Comparison of ENCODE assay signal across 8 cellular contexts in genomic region chr12:98698603-98699463, GRCh38.
A peak's percentile ranks its signal among the peaks of the same experiment; 100 is the strongest.
DNase-seq lines count a peak whose midpoint lies in the region; ATAC-seq and TF ChIP-seq lines count a peak whose summit lies in the region.

No MANE protein-coding gene starts in this region.

- peak; percentile 94 for ATAC-seq in GM21786 (IDR thresholded peaks at IDR 0.05; ENCODE audit: unreplicated experiment)

- H3K36me3 ChIP-seq in KMS-11 (ENCODE audit: insufficient read depth), result no peaks in the 10 kb centered on the region

- TF ChIP-seq CTCF in KMS-11 (conservative IDR thresholded peaks at IDR 0.05; ENCODE audit: low read depth, low read length), result peak; percentile 54; the same call in 1 of the 2 replicates

- no peak overlapping the region for H3K4me2 ChIP-seq in KMS-11

- H3K4me3 ChIP-seq in KMS-11 (IDR thresholded peaks at IDR 0.05; ENCODE audit: insufficient read depth, low read depth, low read length), result no peak overlapping the region

- H4K20me1 ChIP-seq in KMS-11 (ENCODE audit: insufficient read depth), result no peaks in the 10 kb centered on the region

- H3K79me2 ChIP-seq in KMS-11 (ENCODE audit: insufficient read depth, low read depth), result no peaks in the 10 kb centered on the region

- H3K27ac ChIP-seq in KMS-11, result no peak overlapping the region

- H3K27me3 ChIP-seq in KMS-11 (ENCODE audit: insufficient read depth, low read depth), result no peaks in the 10 kb centered on the region

- DNase-seq in NCI-H1417 (lab: John Stamatoyannopoulos, UW) (peak; percentile 41 to 82 (median 48)), NCI-H1417 treated with DMSO at 0.1 percent for 48 hours (lab: John Stamatoyannopoulos, UW) (no peak), SHP77 treated with DMSO at 0.1 percent for 48 hours (lab: John Stamatoyannopoulos, UW) (peak; percentile 2), amniotic stem cell (lab: John Stamatoyannopoulos, UW) (peak; percentile 15), hippocampal formation (lab: John Stamatoyannopoulos, UW) (peak; percentile 51 to 71)
- peak; percentile 55 for DNase-seq in stimulated activated CD4-positive, alpha-beta T cell treated with anti-CD3 and anti-CD28 coated beads, Interleukin-15, amount 100 ng/mL, for 24 hours

- no peak overlapping the region for H2AFZ ChIP-seq in KMS-11 (ENCODE audit: low read depth)

- H3K4me1 ChIP-seq in KMS-11 (ENCODE audit: low read depth, poor library complexity, severe bottlenecking), result no peaks in the 10 kb centered on the region

- no peak overlapping the region for H3K9ac ChIP-seq in KMS-11
